18 cellular contexts compared by ENCODE assay signal in genomic region chrX:50978920-50979660, GRCh38.
DNase-seq lines count a peak whose midpoint lies in the region; ATAC-seq, FAIRE-seq and TF ChIP-seq lines count a peak whose summit lies in the region.
"Had no signal": no experiment of that assay in that cellular context is flagged by ENCODE, and none has a peak within 500 bp of the region (broad histone marks: within the 10 kb centered on the region; RNA-seq: fewer than 3 reads in every experiment).

No MANE protein-coding gene starts in this region.

- H2AFZ ChIP-seq in H9 (ENCODE audit: low read length), result no peak overlapping the region

- H3K27ac Mint-ChIP-seq in H9, result no peak overlapping the region
- H3K27ac Mint-ChIP-seq: activated CD4-positive, alpha-beta T cell treated with anti-CD3 and anti-CD28 coated beads, Interleukin-2, amount 10 ng/mL, durations not matched to agents 24 days and 14 days; memory B cell had no signal

- no peak overlapping the region for H2BK5ac ChIP-seq in H9 (ENCODE audit: insufficient read length, low read length)

- no peak overlapping the region for H3K18ac ChIP-seq in H9 (ENCODE audit: insufficient read length, low read depth, low read length)

- H3K9ac ChIP-seq in H9 (ENCODE audit: extremely low read depth, insufficient read length, low read length) (no peak overlapping the region), kidney (ENCODE audit: low read length in 2 of 2) (no peak overlapping the region)

- no peak overlapping the region for H3K14ac ChIP-seq in H9 (ENCODE audit: insufficient read depth, low read length)

- ATAC-seq in GM21723 (IDR thresholded peaks at IDR 0.05; ENCODE audit: unreplicated experiment) (no peak), HG03469 (IDR thresholded peaks at IDR 0.05; ENCODE audit: unreplicated experiment) (no peak)

- H3T11ph ChIP-seq in H9 (ENCODE audit: low read length), result no peak overlapping the region

- H2BK15ac ChIP-seq in H9 (ENCODE audit: low read depth, low read length), result no peak overlapping the region

- no peaks in the 10 kb centered on the region for H3K23me2 ChIP-seq in H9 (ENCODE audit: insufficient read length, low read depth, low read length, poor library complexity, severe bottlenecking)

- no peak overlapping the region for H3K23ac ChIP-seq in H9 (ENCODE audit: insufficient read length, low read depth, low read length)

- H4K91ac ChIP-seq in H9 (ENCODE audit: insufficient read length, low read depth, low read length), result no peak overlapping the region

- no peaks in the 10 kb centered on the region for H3K27me3 ChIP-seq in H9 (ENCODE audit: insufficient read depth, low read length)
- H3K27me3 ChIP-seq: BE2C, sigmoid colon, tibial artery had no signal

- no CpG with 5 or more reads among the region's 13 CpGs for WGBS in H9 (ENCODE audit: extremely low coverage, insufficient read length, low lambda C conversion rate)

- no peak overlapping the region for H4K8ac ChIP-seq in H9 (replicated peaks; ENCODE audit: insufficient read length, low read depth, low read length)

- TF ChIP-seq CTCF in H9 (conservative IDR thresholded peaks at IDR 0.05), result peak; percentile 48; the same call in 2 of the 3 replicates
- peak; percentile 4 for TF ChIP-seq CTCF in kidney (IDR thresholded peaks at IDR 0.05; ENCODE audit: borderline replicate concordance, extremely low read depth, insufficient read depth)

- no peak overlapping the region for H3K4me3 ChIP-seq in kidney (ENCODE audit: low read length in 2 of 2)
- H3K4me3 ChIP-seq: adrenal gland, sigmoid colon, tibial artery had no signal

- H4K20me1 ChIP-seq in H9 (ENCODE audit: control insufficient read depth, insufficient read depth, insufficient read length), result no peaks in the 10 kb centered on the region

- H4K5ac ChIP-seq in H9 (ENCODE audit: insufficient read length, low read depth, low read length), result no peak overlapping the region

- H3K4me2 ChIP-seq in H9 (ENCODE audit: insufficient read depth, insufficient read length, low read length), result peak overlapping the region; percentile 17

- peak; percentile 1 for DNase-seq in EH (ENCODE audit: low read depth)
- DNase-seq in H9, result peak; percentile 60
- DNase-seq in cerebellum (ENCODE audit: low spot score), result peak; percentile 23
- no peak for DNase-seq in kidney
- DNase-seq in epidermal melanocyte (ENCODE audit: insufficient read length, low spot score), result no peak
- DNase-seq: activated CD4-positive, alpha-beta T cell treated with anti-CD3 and anti-CD28 coated beads, Interleukin-2, amount 10 ng/mL, durations not matched to agents 24 days and 14 days; BE2C; naive B cell; NCI-H1930; NCI-H446; sigmoid colon; stimulated activated naive CD4-positive, alpha-beta T cell; tibial artery had no signal

- no peaks in the 10 kb centered on the region for H3K79me2 ChIP-seq in H9 (ENCODE audit: insufficient read depth, low read length)

- FAIRE-seq in kidney (lab: Jason Lieb, UNC), result no peak

- no peak overlapping the region; a peak in 1 of 5 replicates for H3K4me3 Mint-ChIP-seq in H9
- H3K4me3 Mint-ChIP-seq: activated CD4-positive, alpha-beta T cell treated with anti-CD3 and anti-CD28 coated beads, Interleukin-2, amount 10 ng/mL, durations not matched to agents 24 days and 14 days; central memory CD8-positive, alpha-beta T cell; memory B cell had no signal

- H3K27ac ChIP-seq in H9 (ENCODE audit: insufficient read length, low read depth, low read length) (no peak overlapping the region), kidney (ENCODE audit: low read depth in 2 of 2, low read length in 2 of 2) (no peak overlapping the region)
- H3K27ac ChIP-seq: adrenal gland, sigmoid colon, tibial artery had no signal

- no peaks in the 10 kb centered on the region for H3K9me3 ChIP-seq in H9 (ENCODE audit: control insufficient read depth, low read depth, low read length)
- no peaks in the 10 kb centered on the region for H3K9me3 ChIP-seq in kidney (ENCODE audit: control insufficient read depth in 1 of 2, low read length in 2 of 2)
- H3K9me3 ChIP-seq: adrenal gland, BE2C, sigmoid colon, tibial artery had no signal

- no peak overlapping the region for H3K56ac ChIP-seq in H9 (ENCODE audit: insufficient read length, low read depth, low read length)

- peaks cover 47 to 52% of the 10 kb centered on the region in 2 experiments for H3K9me3 Mint-ChIP-seq in H9
- H3K9me3 Mint-ChIP-seq: activated CD4-positive, alpha-beta T cell treated with anti-CD3 and anti-CD28 coated beads, Interleukin-2, amount 10 ng/mL, durations not matched to agents 24 days and 14 days; central memory CD8-positive, alpha-beta T cell; memory B cell had no signal

- H3K4me1 Mint-ChIP-seq in H9, result peaks cover 16 to 18% of the 10 kb centered on the region in 2 experiments
- H3K4me1 Mint-ChIP-seq: activated CD4-positive, alpha-beta T cell treated with anti-CD3 and anti-CD28 coated beads, Interleukin-2, amount 10 ng/mL, durations not matched to agents 24 days and 14 days; central memory CD8-positive, alpha-beta T cell; memory B cell; naive B cell had no signal

- H3K79me1 ChIP-seq in H9 (ENCODE audit: insufficient read depth, low read depth, low read length, poor library complexity, severe bottlenecking), result no peaks in the 10 kb centered on the region

- no peaks in the 10 kb centered on the region for H3K27me3 Mint-ChIP-seq in H9 (ENCODE audit: low read depth)
- H3K27me3 Mint-ChIP-seq: activated CD4-positive, alpha-beta T cell treated with anti-CD3 and anti-CD28 coated beads, Interleukin-2, amount 10 ng/mL, durations not matched to agents 24 days and 14 days; central memory CD8-positive, alpha-beta T cell; memory B cell had no signal

- H3K36me3 ChIP-seq in kidney (ENCODE audit: control insufficient read depth in 1 of 2, insufficient read depth in 2 of 2, low read length in 2 of 2), result no peaks in the 10 kb centered on the region
- H3K36me3 ChIP-seq: adrenal gland, BE2C, sigmoid colon, tibial artery had no signal

- intact Hi-C loops in kidney (cut with DNase I), result no loop called here

- no peak overlapping the region for H2BK20ac ChIP-seq in H9 (ENCODE audit: low read depth, low read length, poor library complexity, severe bottlenecking)

- H2AK5ac ChIP-seq in H9 (ENCODE audit: insufficient read length, low read length), result no peak overlapping the region

- no peak overlapping the region for H2BK12ac ChIP-seq in H9 (ENCODE audit: insufficient read length, low read depth, low read length)

- H3K4me1 ChIP-seq in H9 (ENCODE audit: insufficient read depth, low read length) (peaks cover 2% of the 10 kb centered on the region; the same call in 1 of the 2 replicates), kidney (ENCODE audit: control insufficient read depth in 1 of 2, insufficient read depth in 1 of 2, low read depth in 1 of 2, low read length in 2 of 2) (no peaks in the 10 kb centered on the region)
- H3K4me1 ChIP-seq: adrenal gland, BE2C, sigmoid colon, tibial artery had no signal

- no peak overlapping the region for H2BK120ac ChIP-seq in H9 (ENCODE audit: low read depth, low read length, poor library complexity, severe bottlenecking)

- peaks cover 0 to 2% (median 0%) of the 10 kb centered on the region in 3 experiments; a peak in 2 of 7 replicates for H3K36me3 Mint-ChIP-seq in H9 (ENCODE audit: insufficient read depth in 1 of 3, low read depth in 3 of 3)
- H3K36me3 Mint-ChIP-seq: memory B cell, naive B cell had no signal

- H3K4ac ChIP-seq in H9 (ENCODE audit: low read depth, low read length), result no peak overlapping the region

Comparison
In these comparisons a context has a peak if more than half of its experiments do, and no peak if none do; other contexts are left out.
1. DNase-seq: peak in EH (single experiment), H9 (single experiment) and cerebellum (single experiment); none in kidney (single experiment) and epidermal melanocyte (single experiment).